Comparison of ENCODE assay signal across 7 cellular contexts in the genomic region with DNA sequence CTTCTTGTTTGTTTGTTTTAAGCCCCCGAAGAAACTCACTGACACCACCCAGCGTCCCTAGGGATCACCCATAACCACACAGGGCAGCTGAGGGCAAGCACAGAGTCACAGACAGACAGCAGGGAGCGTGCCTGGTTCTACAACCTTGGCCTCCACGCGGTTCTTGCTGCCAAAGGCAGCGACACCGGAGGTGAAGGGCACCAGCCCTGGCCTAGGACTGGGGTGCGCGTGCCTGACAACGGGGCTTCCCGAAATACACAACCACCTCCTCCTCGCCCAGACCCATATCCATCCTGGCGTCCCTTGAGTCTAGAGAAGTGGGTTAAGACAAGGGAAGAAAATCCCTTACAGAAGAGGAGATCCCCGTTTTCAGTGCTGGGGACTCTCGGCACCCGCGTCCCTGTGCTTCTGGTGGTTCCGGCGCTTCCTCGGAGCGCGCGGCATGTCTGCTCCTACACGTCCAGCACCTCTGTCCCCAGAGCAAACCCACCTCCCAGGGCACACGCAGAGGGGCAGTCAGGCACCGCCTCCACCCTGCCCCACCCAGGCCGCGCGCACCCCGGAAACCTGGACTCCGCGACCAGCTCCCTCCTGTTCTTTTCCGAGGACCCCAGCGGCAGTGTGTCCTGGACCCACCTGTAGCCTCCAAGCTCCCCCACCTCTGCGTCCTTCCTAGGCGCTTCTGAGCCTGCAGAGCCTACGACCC. TPM values are rescaled to one million over a fixed set of nuclear protein-coding genes. Genes with fewer than 3 reads are reported as not detected.
DNase-seq lines count a peak whose midpoint lies in the region; ATAC-seq lines count a peak whose summit lies in the region.

No MANE protein-coding gene starts in this region.

- H3K27ac Mint-ChIP-seq in T-helper 17 cell, result peak overlapping the region; percentile 98

- peaks cover 62% of the 10 kb centered on the region for H3K4me1 Mint-ChIP-seq in T-helper 17 cell

- DNase-seq in T-helper 17 cell (peak; percentile 29 to 48 (median 31)), astrocyte of the hippocampus (ENCODE audit: low read depth, low spot score) (peak; percentile 57), iris pigment epithelial cell (ENCODE audit: low read depth) (peak; percentile 49), NCI-H82 treated with DMSO at 0.1 percent for 48 hours (lab: John Stamatoyannopoulos, UW; ENCODE audit: unreplicated experiment) (no peak)
- peak; percentile 24 to 41 for DNase-seq in stimulated activated CD4-positive, alpha-beta T cell treated with anti-CD3 and anti-CD28 coated beads, Interleukin-1b, Interleukin-23, amount 100 ng/mL, for 4 hours (ENCODE audit: low read depth in 2 of 2)

- peak; percentile 19 for ATAC-seq in GM18909 (IDR thresholded peaks at IDR 0.05; ENCODE audit: poor library complexity, unreplicated experiment)
- ATAC-seq in HG03064 (IDR thresholded peaks at IDR 0.05; ENCODE audit: low read depth, unreplicated experiment), result peak; percentile 9
- peak; percentile 55 for ATAC-seq in T-helper 17 cell

- no peaks in the 10 kb centered on the region for H3K9me3 ChIP-seq in T-helper 17 cell (ENCODE audit: control insufficient read depth, low read length, poor library complexity, severe bottlenecking)

- no peaks in the 10 kb centered on the region for H3K27me3 Mint-ChIP-seq in T-helper 17 cell

- peaks cover 3% of the 10 kb centered on the region for H3K36me3 Mint-ChIP-seq in T-helper 17 cell (ENCODE audit: low read depth)

- H3K4me3 Mint-ChIP-seq in T-helper 17 cell, result peak overlapping the region; percentile 97

RNA-seq across cellular contexts. Expression of gene RFTN1, which starts 0.9 kb away (rescaled TPM):
- total RNA-seq in T-helper 17 cell, result 10 to 100 TPM; 51.8 to 55.8 TPM
